ENCODE assay signal across 9 cellular contexts in genomic region chr9:34546834-34547827, GRCh38. TPM values are rescaled to one million over a fixed set of nuclear protein-coding genes. Genes with fewer than 3 reads are reported as not detected.
A peak's percentile ranks its signal among the peaks of the same experiment; 100 is the strongest.
DNase-seq lines count a peak whose midpoint lies in the region; ATAC-seq, FAIRE-seq and TF ChIP-seq lines count a peak whose summit lies in the region.
"Had no signal": no experiment of that assay in that cellular context is flagged by ENCODE, and none has a peak within 500 bp of the region (broad histone marks: within the 10 kb centered on the region; RNA-seq: fewer than 3 reads in every experiment).

No MANE protein-coding gene starts in this region.

- no peaks in the 10 kb centered on the region for H3K9me3 Mint-ChIP-seq in activated T-helper 17 cell treated with anti-CD3 and anti-CD28 coated beads, Interleukin-2, amount 50 U/mL, for 72 hours

- no peak overlapping the region for H3K27ac ChIP-seq in gastroesophageal sphincter
- H3K27ac ChIP-seq in pancreas, result no peak overlapping the region
- H3K27ac ChIP-seq in uterus, result no peak overlapping the region
- H3K27ac ChIP-seq: ovary had no signal

- peak; percentile 52 for ATAC-seq in activated T-helper 17 cell treated with anti-CD3 and anti-CD28 coated beads, Interleukin-2, amount 50 U/mL, for 72 hours (replicated peaks)
- ATAC-seq in gastroesophageal sphincter, result peak; percentile 49
- peak; percentile 41 to 71 (median 64) for ATAC-seq in pancreas
- ATAC-seq in GM18868 (IDR thresholded peaks at IDR 0.05; ENCODE audit: unreplicated experiment), result no peak

- H3K27me3 Mint-ChIP-seq in activated T-helper 17 cell treated with anti-CD3 and anti-CD28 coated beads, Interleukin-2, amount 50 U/mL, for 72 hours, result peaks cover 19% of the 10 kb centered on the region

- peak; percentile 20 for DNase-seq in AG09309 (ENCODE audit: low read depth)
- DNase-seq in H4 (ENCODE audit: low spot score), result peak; percentile 82
- peak; percentile 59 for DNase-seq in NOMO-1 treated with DMSO at 0.1 percent for 48 hours (lab: John Stamatoyannopoulos, UW; ENCODE audit: unreplicated experiment)
- peak in 4 of 6 donors; percentile 30 to 74 (median 37) for DNase-seq in pancreas
- peak; percentile 33 to 52 for DNase-seq in uterus

- H3K27me3 ChIP-seq in gastroesophageal sphincter (peaks cover 23% of the 10 kb centered on the region), pancreas (no peaks in the 10 kb centered on the region), uterus (no peaks in the 10 kb centered on the region)
- H3K27me3 ChIP-seq: ovary had no signal

- H3K36me3 ChIP-seq in gastroesophageal sphincter (no peaks in the 10 kb centered on the region), pancreas (no peaks in the 10 kb centered on the region), uterus (no peaks in the 10 kb centered on the region)
- H3K36me3 ChIP-seq: ovary had no signal

- TF ChIP-seq CTCF in AG09309 (IDR thresholded peaks at IDR 0.05; ENCODE audit: control insufficient read depth, insufficient read depth, low read depth, low read length, missing control alignments) (peak; percentile 66), gastroesophageal sphincter (IDR thresholded peaks at IDR 0.05) (peak in 3 of 4 experiments; percentile 51 to 77 (median 72)), pancreas (IDR thresholded peaks at IDR 0.05) (peak in 3 of 4 donors; percentile 32 to 47 (median 46)), uterus (IDR thresholded peaks at IDR 0.05) (peak in 3 of 4 experiments; percentile 23 to 43 (median 36))

- no peak for TF ChIP-seq EP300 in gastroesophageal sphincter (IDR thresholded peaks at IDR 0.05)

- no peaks in the 10 kb centered on the region for H3K4me1 Mint-ChIP-seq in activated T-helper 17 cell treated with anti-CD3 and anti-CD28 coated beads, Interleukin-2, amount 50 U/mL, for 72 hours

- TF ChIP-seq POLR2A in gastroesophageal sphincter (IDR thresholded peaks at IDR 0.05) (no peak), uterus (IDR thresholded peaks at IDR 0.05) (no peak)

- no peak for FAIRE-seq in pancreas (lab: Jason Lieb, UNC)

- no peaks in the 10 kb centered on the region for H3K9me3 ChIP-seq in gastroesophageal sphincter
- H3K9me3 ChIP-seq in pancreas, result no peaks in the 10 kb centered on the region
- no peaks in the 10 kb centered on the region for H3K9me3 ChIP-seq in uterus
- H3K9me3 ChIP-seq: ovary had no signal

- intact Hi-C loops in pancreas (cut with DNase I) (loop anchor here in 2 of 3 donors (10.0 kb wide), 2 partner anchors 48 to 102 kb away; no protein-coding TSS in a partner anchor), uterus (cut with DNase I; ENCODE audit: low total_unique reads) (no loop called here)

- peaks cover 0 to 17% (median 0%) of the 10 kb centered on the region in 3 donors for H3K4me1 ChIP-seq in gastroesophageal sphincter
- no peaks in the 10 kb centered on the region for H3K4me1 ChIP-seq in pancreas
- H3K4me1 ChIP-seq in uterus, result no peaks in the 10 kb centered on the region

- 0 to 44% methylated on average over 3 to 11 of the region's 16 CpGs for WGBS in gastroesophageal sphincter (ENCODE audit: low coverage in 1 of 2), 2 donors
- 66 to 69% methylated on average over 16 of the region's 16 CpGs for WGBS in pancreas, 2 donors

- no peak overlapping the region for H3K4me3 ChIP-seq in AG09309 (ENCODE audit: control insufficient read depth, low read depth, low read length)
- H3K4me3 ChIP-seq in gastroesophageal sphincter, result no peak overlapping the region
- H3K4me3 ChIP-seq in pancreas, result no peak overlapping the region
- no peak overlapping the region for H3K4me3 ChIP-seq in uterus
- H3K4me3 ChIP-seq: ovary had no signal

- no peak overlapping the region for H3K4me3 Mint-ChIP-seq in activated T-helper 17 cell treated with anti-CD3 and anti-CD28 coated beads, Interleukin-2, amount 50 U/mL, for 72 hours

- no peak overlapping the region for H3K27ac Mint-ChIP-seq in activated T-helper 17 cell treated with anti-CD3 and anti-CD28 coated beads, Interleukin-2, amount 50 U/mL, for 72 hours

- no peaks in the 10 kb centered on the region for H3K36me3 Mint-ChIP-seq in activated T-helper 17 cell treated with anti-CD3 and anti-CD28 coated beads, Interleukin-2, amount 50 U/mL, for 72 hours (ENCODE audit: low read depth)

RNA-seq across cellular contexts. Expression of gene ENHO, which starts 24.3 kb away (rescaled TPM):
- total RNA-seq in H4 (2014; rRNA removed; shearing (Covaris generic)), result 1.9 and 2.3 TPM in 2 replicates
- not detected for total RNA-seq in activated T-helper 17 cell treated with anti-CD3 and anti-CD28 coated beads, Interleukin-2, amount 50 U/mL, for 72 hours
- 1 to 10 TPM in 1 of 4 donors, under 1 TPM in 2, not detected in 1; 0.30 to 1.1 (median 0.31) TPM for total RNA-seq in gastroesophageal sphincter
- 1 to 10 TPM in 1 of 6 donors, under 1 TPM in 5; 0.24 to 1.1 (median 0.49) TPM for total RNA-seq in pancreas
- 1 to 10 TPM; 1.7 to 4.3 TPM for polyA plus RNA-seq in pancreas
- total RNA-seq in uterus, result 1 to 10 TPM in 1 of 4 donors, not detected in 3; 2.2 TPM

RNA-seq across cellular contexts. Expression of gene CNTFR, which starts 42.4 kb away (rescaled TPM):
- 0.15 and 0.55 TPM in 2 replicates for total RNA-seq in H4 (2014; rRNA removed; shearing (Covaris generic))
- not detected for total RNA-seq in activated T-helper 17 cell treated with anti-CD3 and anti-CD28 coated beads, Interleukin-2, amount 50 U/mL, for 72 hours
- total RNA-seq in gastroesophageal sphincter (10 to 100 TPM in 1 of 4 donors, 1 to 10 TPM in 1, under 1 TPM in 2; 0.47 to 11.6 (median 1.6) TPM), pancreas (1 to 10 TPM in 2 of 6 donors, under 1 TPM in 3, not detected in 1; 0.12 to 2.6 (median 0.31) TPM), uterus (10 to 100 TPM in 1 of 4 donors, 1 to 10 TPM in 1, under 1 TPM in 1, not detected in 1; 0.59 to 14.7 (median 6.6) TPM)
- 1 to 10 TPM in 1 of 2 donors, under 1 TPM in 1; 0.87 to 2.5 TPM for polyA plus RNA-seq in pancreas

Comparison
In these comparisons a context has a peak if more than half of its experiments do, and no peak if none do; other contexts are left out.
1. DNase-seq: peak in every context shown above with its lines; median percentile 82 in H4; 59 in NOMO-1 treated with DMSO at 0.1 percent for 48 hours; 42 in uterus; 37 in pancreas; 20 in AG09309.